In genomic region chr10:24912214-24912613, GRCh38 we compare ENCODE assay signal across 1 cellular context.
TF ChIP-seq lines count a peak whose summit lies in the region.

No MANE protein-coding gene starts in this region.

TF ChIP-seq in GM12878, 131 proteins besides CTCF, POLR2A, EP300 and RAD21:
- TF ChIP-seq IKZF2 (IDR thresholded peaks at IDR 0.05), result peak in 1 of 2 experiments; percentile 22; a peak in 1 of 4 replicates
- peak; percentile 86 for TF ChIP-seq ZNF384 (IDR thresholded peaks at IDR 0.05; ENCODE audit: borderline replicate concordance, low read depth, low read length)
- TF ChIP-seq E4F1 (IDR thresholded peaks at IDR 0.05; ENCODE audit: borderline replicate concordance, partially characterized antibody), result no peak
